ENCODE assay signal across 10 cellular contexts in the genomic region with DNA sequence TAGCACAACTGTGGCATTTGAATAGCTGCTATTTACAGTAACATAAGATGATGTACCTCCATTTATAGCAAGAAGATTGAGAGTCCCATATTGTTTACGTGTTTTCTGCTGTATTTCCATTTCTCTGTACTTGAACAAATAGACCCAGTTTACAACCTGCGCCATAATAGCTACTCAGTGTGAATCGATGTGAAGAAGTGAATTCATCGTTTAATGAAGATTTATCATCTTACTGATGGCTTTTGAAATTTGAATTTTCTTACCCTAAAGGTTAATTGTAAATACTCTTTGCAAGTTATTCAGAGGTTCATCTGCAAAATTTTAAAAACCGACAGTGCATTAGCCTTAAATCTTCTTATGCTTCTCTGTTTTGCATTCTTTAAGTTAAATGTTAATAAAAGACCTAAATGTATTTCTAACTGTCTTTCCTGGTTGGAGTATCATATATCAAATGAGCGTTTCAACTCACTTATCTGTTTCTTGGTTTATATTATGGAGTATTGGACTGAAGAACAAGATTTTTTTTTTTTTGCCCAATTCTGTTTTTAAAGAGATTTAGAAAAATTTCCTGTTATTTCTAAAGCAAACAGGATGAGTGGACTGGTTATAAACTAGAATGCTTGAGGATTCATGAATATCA. TPM values are rescaled to one million over a fixed set of nuclear protein-coding genes. Genes with fewer than 3 reads are reported as not detected.
DNase-seq lines count a peak whose midpoint lies in the region; ATAC-seq and TF ChIP-seq lines count a peak whose summit lies in the region.
"Had no signal": no experiment of that assay in that cellular context is flagged by ENCODE, and none has a peak within 500 bp of the region (broad histone marks: within the 10 kb centered on the region; RNA-seq: fewer than 3 reads in every experiment).

No MANE protein-coding gene starts in this region.

- intact Hi-C loops in CD4-positive, alpha-beta T cell (cut with DNase I, micrococcal nuclease) = loop anchor here (5.0 to 10.0 kb wide), 4 partner anchors 39 to 98 kb away; a partner anchor contains a TSS

- H3K9me2 ChIP-seq in Loucy (replicated peaks; ENCODE audit: low read depth, low read length) (no peaks in the 10 kb centered on the region), neural cell (ENCODE audit: insufficient read depth, low read length) (no peaks in the 10 kb centered on the region)

- no peak for TF ChIP-seq CTCF in CD4-positive, alpha-beta T cell (IDR thresholded peaks at IDR 0.05)
- TF ChIP-seq CTCF in Loucy (conservative IDR thresholded peaks at IDR 0.05; ENCODE audit: low read length) = no peak
- TF ChIP-seq CTCF in neural cell (IDR thresholded peaks at IDR 0.05; ENCODE audit: poor library complexity, severe bottlenecking) = no peak

- CTCF ChIA-PET in CD4-positive, alpha-beta T cell (lab: Charles Lee) = interaction anchor here (0.7 kb wide), 1 partner anchor 36 kb away, joined by 3 read pairs; no protein-coding TSS in a partner anchor

- H3K4me3 ChIP-seq in Loucy (ENCODE audit: low read length, poor library complexity, severe bottlenecking) = peak overlapping the region; percentile 77
- peak overlapping the region; percentile 94 for H3K4me3 ChIP-seq in neural cell (ENCODE audit: low read length)

- H3K9me3 Mint-ChIP-seq in CD4-positive, alpha-beta T cell = no peaks in the 10 kb centered on the region

- H3K4me2 ChIP-seq in Loucy (ENCODE audit: low read depth, low read length, poor library complexity, severe bottlenecking) (peak overlapping the region; percentile 84), neural cell (ENCODE audit: low read length) (peak overlapping the region; percentile 57)

- no peak for ATAC-seq in CD4-positive, alpha-beta T cell (ENCODE audit: poor library complexity)
- no peak for ATAC-seq in HG03378 (IDR thresholded peaks at IDR 0.05; ENCODE audit: unreplicated experiment)

- peak overlapping the region; percentile 84 for H3K27ac Mint-ChIP-seq in CD4-positive, alpha-beta T cell

- DNase-seq in CD4-positive, alpha-beta T cell = no peak
- no peak for DNase-seq in caudate nucleus (lab: John Stamatoyannopoulos, UW)
- no peak for DNase-seq in stimulated activated CD4-positive, alpha-beta T cell treated with anti-CD3 and anti-CD28 coated beads, Interleukin-12 subunit alpha, Interleukin-12 subunit beta, amount 100 ng/mL, for 4 hours
- no peak for DNase-seq in SHP77 (lab: John Stamatoyannopoulos, UW)
- no peak for DNase-seq in SKM-1 (lab: John Stamatoyannopoulos, UW; ENCODE audit: unreplicated experiment)
- DNase-seq: stimulated activated CD4-positive, alpha-beta T cell treated with anti-CD3 and anti-CD28 coated beads, Interleukin-4, amount 100 ng/mL, for 24 hours; T-helper 9 cell had no signal

- peaks cover 14% of the 10 kb centered on the region for H3K36me3 Mint-ChIP-seq in CD4-positive, alpha-beta T cell (ENCODE audit: low read depth)

- peaks cover 59% of the 10 kb centered on the region for H3K4me1 ChIP-seq in Loucy (ENCODE audit: insufficient read depth, low read length, poor library complexity, severe bottlenecking)

- H4K20me1 ChIP-seq in Loucy (ENCODE audit: insufficient read depth, low read length, poor library complexity, severe bottlenecking) (peaks cover 66% of the 10 kb centered on the region), neural cell (ENCODE audit: insufficient read depth) (peaks cover 58% of the 10 kb centered on the region)

- TF ChIP-seq EP300 in neural cell (conservative IDR thresholded peaks at IDR 0.05; ENCODE audit: poor library complexity, severe bottlenecking) = no peak

- peak overlapping the region; percentile 85 for H3K4me3 Mint-ChIP-seq in CD4-positive, alpha-beta T cell

- POLR2A ChIA-PET in CD4-positive, alpha-beta T cell (lab: Charles Lee) = interaction anchor here (1.3 kb wide), 1 partner anchor 15 kb away, joined by 4 read pairs; no protein-coding TSS in a partner anchor

- H3F3A ChIP-seq in Loucy (ENCODE audit: low read depth) (peaks cover 3% of the 10 kb centered on the region), neural cell (ENCODE audit: insufficient read depth, low read length, poor library complexity, severe bottlenecking) (no peaks in the 10 kb centered on the region)

- H2AFZ ChIP-seq in Loucy (ENCODE audit: low read length) (no peak overlapping the region), neural cell (ENCODE audit: low read depth, low read length) (no peak overlapping the region)

- no peaks in the 10 kb centered on the region for H3K27me3 Mint-ChIP-seq in CD4-positive, alpha-beta T cell

- no peaks in the 10 kb centered on the region for H3K27me3 ChIP-seq in CD4-positive, alpha-beta T cell (ENCODE audit: control insufficient read depth, insufficient read depth, low read length)
- H3K27me3 ChIP-seq in Loucy (ENCODE audit: insufficient read depth, low read length, poor library complexity, severe bottlenecking) (no peaks in the 10 kb centered on the region), neural cell (ENCODE audit: insufficient read depth, low read depth, low read length) (no peaks in the 10 kb centered on the region)

- H3K9ac ChIP-seq in Loucy (ENCODE audit: low read depth, low read length, poor library complexity, severe bottlenecking) (peak overlapping the region; percentile 69), neural cell (ENCODE audit: low read length) (peak overlapping the region; percentile 4)

- TF ChIP-seq RAD21 in neural cell (conservative IDR thresholded peaks at IDR 0.05) = no peak

- H3K36me3 ChIP-seq in Loucy (ENCODE audit: insufficient read depth, low read length) (no peaks in the 10 kb centered on the region), neural cell (ENCODE audit: insufficient read depth, low read length) (no peaks in the 10 kb centered on the region)

- H3K4me1 Mint-ChIP-seq in CD4-positive, alpha-beta T cell (ENCODE audit: low read depth) = peaks cover 73% of the 10 kb centered on the region

- no peaks in the 10 kb centered on the region for H3K9me3 ChIP-seq in CD4-positive, alpha-beta T cell (ENCODE audit: control insufficient read depth, low read length)
- H3K9me3 ChIP-seq in Loucy (ENCODE audit: insufficient read depth, low read depth, low read length) (no peaks in the 10 kb centered on the region), neural cell (ENCODE audit: low read length) (no peaks in the 10 kb centered on the region)

- peaks cover 70% of the 10 kb centered on the region for H3K79me2 ChIP-seq in Loucy (ENCODE audit: insufficient read depth, low read length)
- H3K79me2 ChIP-seq in neural cell (replicated peaks; ENCODE audit: insufficient read depth, low read length) = peaks cover 69% of the 10 kb centered on the region

- H3K27ac ChIP-seq in CD4-positive, alpha-beta T cell (ENCODE audit: low read depth, low read length) = no peak overlapping the region
- H3K27ac ChIP-seq in caudate nucleus (ENCODE audit: low read depth, low read length) (peak overlapping the region; percentile 77), neural cell (ENCODE audit: low read length) (no peak overlapping the region)

TF ChIP-seq in neural cell, 6 proteins besides CTCF, POLR2A, EP300 and RAD21:
- TF ChIP-seq, protein P1, sequence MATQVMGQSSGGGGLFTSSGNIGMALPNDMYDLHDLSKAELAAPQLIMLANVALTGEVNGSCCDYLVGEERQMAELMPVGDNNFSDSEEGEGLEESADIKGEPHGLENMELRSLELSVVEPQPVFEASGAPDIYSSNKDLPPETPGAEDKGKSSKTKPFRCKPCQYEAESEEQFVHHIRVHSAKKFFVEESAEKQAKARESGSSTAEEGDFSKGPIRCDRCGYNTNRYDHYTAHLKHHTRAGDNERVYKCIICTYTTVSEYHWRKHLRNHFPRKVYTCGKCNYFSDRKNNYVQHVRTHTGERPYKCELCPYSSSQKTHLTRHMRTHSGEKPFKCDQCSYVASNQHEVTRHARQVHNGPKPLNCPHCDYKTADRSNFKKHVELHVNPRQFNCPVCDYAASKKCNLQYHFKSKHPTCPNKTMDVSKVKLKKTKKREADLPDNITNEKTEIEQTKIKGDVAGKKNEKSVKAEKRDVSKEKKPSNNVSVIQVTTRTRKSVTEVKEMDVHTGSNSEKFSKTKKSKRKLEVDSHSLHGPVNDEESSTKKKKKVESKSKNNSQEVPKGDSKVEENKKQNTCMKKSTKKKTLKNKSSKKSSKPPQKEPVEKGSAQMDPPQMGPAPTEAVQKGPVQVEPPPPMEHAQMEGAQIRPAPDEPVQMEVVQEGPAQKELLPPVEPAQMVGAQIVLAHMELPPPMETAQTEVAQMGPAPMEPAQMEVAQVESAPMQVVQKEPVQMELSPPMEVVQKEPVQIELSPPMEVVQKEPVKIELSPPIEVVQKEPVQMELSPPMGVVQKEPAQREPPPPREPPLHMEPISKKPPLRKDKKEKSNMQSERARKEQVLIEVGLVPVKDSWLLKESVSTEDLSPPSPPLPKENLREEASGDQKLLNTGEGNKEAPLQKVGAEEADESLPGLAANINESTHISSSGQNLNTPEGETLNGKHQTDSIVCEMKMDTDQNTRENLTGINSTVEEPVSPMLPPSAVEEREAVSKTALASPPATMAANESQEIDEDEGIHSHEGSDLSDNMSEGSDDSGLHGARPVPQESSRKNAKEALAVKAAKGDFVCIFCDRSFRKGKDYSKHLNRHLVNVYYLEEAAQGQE (IDR thresholded peaks at IDR 0.05; ENCODE audit: borderline replicate concordance) = no peak
- TF ChIP-seq EZH2 (IDR thresholded peaks at IDR 0.05; ENCODE audit: borderline replicate concordance, insufficient read depth, low read length, poor library complexity, severe bottlenecking) (no peak), POLR2AphosphoS5 (IDR thresholded peaks at IDR 0.05) (no peak), MXI1 (conservative IDR thresholded peaks at IDR 0.05; ENCODE audit: poor library complexity, severe bottlenecking) (no peak), TAF1 (IDR thresholded peaks at IDR 0.05; ENCODE audit: low read depth) (no peak), SMC3 (conservative IDR thresholded peaks at IDR 0.05; ENCODE audit: poor library complexity) (no peak)

RNA-seq across cellular contexts. Expression of a gene that starts 2.2 kb away (rescaled TPM):
- total RNA-seq in CD4-positive, alpha-beta T cell = 10 to 100 TPM; 24.1 to 24.9 TPM
- polyA plus RNA-seq in neural cell = 56.6 and 58.1 TPM in 2 replicates
- 100 and 107 TPM in 2 replicates for polyA minus RNA-seq in neural cell

RNA-seq across cellular contexts. Expression of a gene that starts 12.2 kb away (rescaled TPM):
- total RNA-seq in CD4-positive, alpha-beta T cell = 1 to 10 TPM in 1 of 2 experiments, under 1 TPM in 1; 0.25 to 1.1 TPM
- polyA plus RNA-seq in neural cell = 1.1 and 1.7 TPM in 2 replicates
- 0.46 and 0.97 TPM in 2 replicates for polyA minus RNA-seq in neural cell
